Comparison of ENCODE assay signal across 29 cellular contexts in genomic region chr1:7444362-7444761, GRCh38.
"Had no signal": no experiment of that assay in that cellular context is flagged by ENCODE, and none has a peak within 500 bp of the region (broad histone marks: within the 10 kb centered on the region; RNA-seq: fewer than 3 reads in every experiment).

No MANE protein-coding gene starts in this region.

- H3K27me3 ChIP-seq: adrenal gland, SJSA1 had no signal

- H3K36me3 Mint-ChIP-seq: activated CD8-positive, alpha-beta memory T cell treated with anti-CD3 and anti-CD28 coated beads, Interleukin-2, amount 10 ng/mL, durations not matched to agents 7 days and 5 days; activated naive CD4-positive, alpha-beta T cell treated with anti-CD3 and anti-CD28 coated beads, Interleukin-2, amount 10 ng/mL, durations not matched to agents 7 days and 5 days; activated naive CD8-positive, alpha-beta T cell treated with anti-CD3 and anti-CD28 coated beads, Interleukin-2, amount 10 ng/mL, durations not matched to agents 7 days and 5 days had no signal

- H3K4me1 ChIP-seq: adrenal gland, SJSA1 had no signal

- ATAC-seq: activated CD8-positive, alpha-beta memory T cell treated with anti-CD3 and anti-CD28 coated beads, Interleukin-2, amount 10 ng/mL, durations not matched to agents 7 days and 5 days; activated T-cell treated with anti-CD3 and anti-CD28 coated beads, Interleukin-2, amount 50 U/mL, for 4 hours; PC-3; SK-N-SH treated with all-trans-retinoic acid at 6 μM for 48 hours; T-helper 17 cell had no signal

- H3K27me3 Mint-ChIP-seq: activated B cell treated with CpG ODN at 0.5 μM for 24 hours; activated CD4-positive, alpha-beta T cell treated with anti-CD3 and anti-CD28 coated beads, Interleukin-2, amount 10 ng/mL, durations not matched to agents 24 days and 14 days; activated CD8-positive, alpha-beta memory T cell treated with anti-CD3 and anti-CD28 coated beads, Interleukin-2, amount 10 ng/mL, durations not matched to agents 7 days and 5 days; activated naive CD4-positive, alpha-beta T cell treated with anti-CD3 and anti-CD28 coated beads, Interleukin-2, amount 10 ng/mL, durations not matched to agents 7 days and 5 days; activated naive CD8-positive, alpha-beta T cell treated with anti-CD3 and anti-CD28 coated beads, Interleukin-2, amount 10 ng/mL, durations not matched to agents 7 days and 5 days had no signal

- H3K4me1 Mint-ChIP-seq: activated B cell treated with CpG ODN at 0.5 μM for 24 hours; activated CD4-positive, alpha-beta T cell treated with anti-CD3 and anti-CD28 coated beads, Interleukin-2, amount 10 ng/mL, durations not matched to agents 24 days and 14 days; activated CD8-positive, alpha-beta memory T cell treated with anti-CD3 and anti-CD28 coated beads, Interleukin-2, amount 10 ng/mL, durations not matched to agents 7 days and 5 days; activated naive CD4-positive, alpha-beta T cell treated with anti-CD3 and anti-CD28 coated beads, Interleukin-2, amount 10 ng/mL, durations not matched to agents 7 days and 5 days; activated naive CD8-positive, alpha-beta T cell treated with anti-CD3 and anti-CD28 coated beads, Interleukin-2, amount 10 ng/mL, durations not matched to agents 7 days and 5 days; central memory CD8-positive, alpha-beta T cell had no signal

- H3K27ac ChIP-seq: adrenal gland, KMS-11, SJSA1 had no signal

- H3K4me2 ChIP-seq: KMS-11 had no signal

- H3K27ac Mint-ChIP-seq: activated B cell treated with CpG ODN at 0.5 μM for 24 hours; activated CD4-positive, alpha-beta T cell treated with anti-CD3 and anti-CD28 coated beads, Interleukin-2, amount 10 ng/mL, durations not matched to agents 24 days and 14 days; activated CD8-positive, alpha-beta memory T cell treated with anti-CD3 and anti-CD28 coated beads, Interleukin-2, amount 10 ng/mL, durations not matched to agents 7 days and 5 days; activated naive CD8-positive, alpha-beta T cell treated with anti-CD3 and anti-CD28 coated beads, Interleukin-2, amount 10 ng/mL, durations not matched to agents 7 days and 5 days; activated T-helper 2 cell treated with anti-CD3 and anti-CD28 coated beads, Interferon-gamma antibody, Interleukin-2, Interleukin-4, amounts not matched to agents 10 μg/mL and 5 μg/mL and 100 μg/mL, durations not matched to agents 14 hours and 24 hours and 36 hours; T-helper 17 cell had no signal

- H3K9ac ChIP-seq: KMS-11 had no signal

- DNase-seq: activated B cell treated with CpG ODN at 0.5 μM for 24 hours; activated CD4-positive, alpha-beta T cell treated with anti-CD3 and anti-CD28 coated beads for 1 hour; activated CD4-positive, alpha-beta T cell treated with anti-CD3 and anti-CD28 coated beads, Interleukin-2, amount 10 ng/mL, durations not matched to agents 24 days and 14 days; activated CD4-positive, alpha-beta T cell treated with anti-CD3 and anti-CD28 coated beads, Interleukin-2, amount 50 U/mL, for 48 hours; activated CD8-positive, alpha-beta memory T cell treated with anti-CD3 and anti-CD28 coated beads, Interleukin-2, amount 10 ng/mL, durations not matched to agents 7 days and 5 days; activated gamma-delta T cell treated with Interleukin-2 at 50 U/mL for 16 hours; activated naive CD4-positive, alpha-beta T cell treated with anti-CD3 and anti-CD28 coated beads, Interleukin-2, amount 10 ng/mL, durations not matched to agents 7 days and 5 days; activated naive CD8-positive, alpha-beta T cell treated with anti-CD3 and anti-CD28 coated beads, Interleukin-2, amount 10 ng/mL, durations not matched to agents 7 days and 5 days; activated T-cell treated with anti-CD3 and anti-CD28 coated beads, Interleukin-2, amount 50 U/mL, for 4 hours; adrenal gland; anterior cingulate cortex; NCI-H1092 treated with DMSO at 0.1 percent for 48 hours; NCI-H1417 treated with DMSO at 0.1 percent for 48 hours; NCI-H1694; NCI-H2029; NCI-H2107; NCI-H2171 treated with DMSO at 0.1 percent for 48 hours; NCI-H226; NCI-H510A; NCI-H526 treated with DMSO at 0.1 percent for 48 hours; PC-3; SHP77; T-helper 17 cell; T-helper 9 cell had no signal

- H3K4me3 Mint-ChIP-seq: activated B cell treated with CpG ODN at 0.5 μM for 24 hours; activated CD4-positive, alpha-beta T cell treated with anti-CD3 and anti-CD28 coated beads, Interleukin-2, amount 10 ng/mL, durations not matched to agents 24 days and 14 days; activated CD8-positive, alpha-beta memory T cell treated with anti-CD3 and anti-CD28 coated beads, Interleukin-2, amount 10 ng/mL, durations not matched to agents 7 days and 5 days; activated naive CD4-positive, alpha-beta T cell treated with anti-CD3 and anti-CD28 coated beads, Interleukin-2, amount 10 ng/mL, durations not matched to agents 7 days and 5 days; activated naive CD8-positive, alpha-beta T cell treated with anti-CD3 and anti-CD28 coated beads, Interleukin-2, amount 10 ng/mL, durations not matched to agents 7 days and 5 days; activated T-cell treated with anti-CD3 and anti-CD28 coated beads, Interleukin-2, amount 50 U/mL, for 4 hours; central memory CD8-positive, alpha-beta T cell; T-helper 17 cell had no signal

- H3K9me3 ChIP-seq: adrenal gland, SJSA1 had no signal

- H3K4me3 ChIP-seq: adrenal gland, SJSA1 had no signal

- H3K36me3 ChIP-seq: adrenal gland, SJSA1 had no signal

- H3K9me3 Mint-ChIP-seq: activated B cell treated with CpG ODN at 0.5 μM for 24 hours; activated CD4-positive, alpha-beta T cell treated with anti-CD3 and anti-CD28 coated beads, Interleukin-2, amount 10 ng/mL, durations not matched to agents 24 days and 14 days; activated naive CD4-positive, alpha-beta T cell treated with anti-CD3 and anti-CD28 coated beads, Interleukin-2, amount 10 ng/mL, durations not matched to agents 7 days and 5 days; activated naive CD8-positive, alpha-beta T cell treated with anti-CD3 and anti-CD28 coated beads, Interleukin-2, amount 10 ng/mL, durations not matched to agents 7 days and 5 days; activated T-cell treated with anti-CD3 and anti-CD28 coated beads, Interleukin-2, amount 50 U/mL, for 4 hours; activated T-helper 2 cell treated with anti-CD3 and anti-CD28 coated beads, Interferon-gamma antibody, Interleukin-2, Interleukin-4, amounts not matched to agents 10 μg/mL and 5 μg/mL and 100 μg/mL, durations not matched to agents 14 hours and 24 hours and 36 hours; central memory CD8-positive, alpha-beta T cell had no signal
